9 cellular contexts compared by ENCODE assay signal in genomic region chr5:143399616-143400540, GRCh38. TPM values are rescaled to one million over a fixed set of nuclear protein-coding genes. Genes with fewer than 3 reads are reported as not detected.
A peak's percentile ranks its signal among the peaks of the same experiment; 100 is the strongest.
DNase-seq lines count a peak whose midpoint lies in the region; ATAC-seq and TF ChIP-seq lines count a peak whose summit lies in the region.
"Had no signal": no experiment of that assay in that cellular context is flagged by ENCODE, and none has a peak within 500 bp of the region (broad histone marks: within the 10 kb centered on the region; RNA-seq: fewer than 3 reads in every experiment).

No MANE protein-coding gene starts in this region.

- intact Hi-C loops in heart left ventricle (cut with DNase I), result loop anchor here (5.0 to 10.0 kb wide), 29 partner anchors 53 to 745 kb away; no protein-coding TSS in a partner anchor
- intact Hi-C loops in left ventricle myocardium superior (cut with micrococcal nuclease), result loop anchor here (10.0 kb wide), 4 partner anchors 95 to 425 kb away; no protein-coding TSS in a partner anchor
- intact Hi-C loops in body of pancreas (cut with DNase I), result no loop called here

- TF ChIP-seq POLR2A in heart left ventricle (IDR thresholded peaks at IDR 0.05) (no peak), body of pancreas (IDR thresholded peaks at IDR 0.05) (no peak)

- peaks cover 0 to 15% (median 9%) of the 10 kb centered on the region in 9 donors for H3K36me3 ChIP-seq in heart left ventricle
- H3K36me3 ChIP-seq in lung (ENCODE audit: control insufficient read depth in 2 of 2, insufficient read depth in 2 of 2, low read length in 2 of 2), result no peaks in the 10 kb centered on the region
- no peaks in the 10 kb centered on the region for H3K36me3 ChIP-seq in urinary bladder (ENCODE audit: insufficient read depth)
- H3K36me3 ChIP-seq in body of pancreas (replicated peaks in 1 of 2; ENCODE audit: insufficient read depth in 1 of 2, low read depth in 2 of 2), result no peaks in the 10 kb centered on the region

- WGBS in heart left ventricle, 4 donors, result 13 to 17% (median 15%) methylated on average over 12 of the region's 12 CpGs
- 40 to 58% methylated on average over 12 of the region's 12 CpGs for WGBS in lung, 2 donors
- WGBS in urinary bladder, result 64% methylated on average over 12 of the region's 12 CpGs
- 45 to 48% methylated on average over 12 of the region's 12 CpGs for WGBS in body of pancreas, 2 donors

- peak overlapping the region; percentile 0 to 95 (median 85) for H3K4me3 ChIP-seq in heart left ventricle
- peak overlapping the region; percentile 4 for H3K4me3 ChIP-seq in astrocyte of the cerebellum (ENCODE audit: low read depth, low read length)
- H3K4me3 ChIP-seq in lung, result peak overlapping the region; percentile 18
- peak overlapping the region; percentile 29 for H3K4me3 ChIP-seq in urinary bladder (ENCODE audit: low read depth, low read length)
- H3K4me3 ChIP-seq in body of pancreas, result no peak overlapping the region

- H3K9me3 ChIP-seq in heart left ventricle (no peaks in the 10 kb centered on the region), lung (ENCODE audit: control insufficient read depth in 2 of 2, insufficient read depth in 1 of 2, low read length in 1 of 2) (no peaks in the 10 kb centered on the region), body of pancreas (no peaks in the 10 kb centered on the region)

- DNase-seq in heart left ventricle, result no peak
- no peak for DNase-seq in left ventricle myocardium superior
- DNase-seq in astrocyte of the cerebellum (ENCODE audit: low read depth), result no peak
- DNase-seq in lung (ENCODE audit: low spot score), result no peak
- DNase-seq in body of pancreas, result no peak
- no peak for DNase-seq in NCI-H82 (lab: John Stamatoyannopoulos, UW)
- DNase-seq in NCI-H1092 treated with DMSO at 0.1 percent for 48 hours (lab: John Stamatoyannopoulos, UW), result no peak

- H3K27me3 ChIP-seq in heart left ventricle (no peaks in the 10 kb centered on the region), lung (ENCODE audit: control insufficient read depth, insufficient read depth) (no peaks in the 10 kb centered on the region), body of pancreas (no peaks in the 10 kb centered on the region)

- H3K27ac ChIP-seq in heart left ventricle (peak overlapping the region; percentile 7 to 100 (median 99)), lung (ENCODE audit: low read depth in 1 of 2, low read length in 1 of 2) (peak overlapping the region; percentile 45 to 68), urinary bladder (ENCODE audit: low read depth) (no peak overlapping the region), body of pancreas (no peak overlapping the region)
- H3K27ac ChIP-seq: VCaP had no signal

- in situ Hi-C loops in astrocyte of the cerebellum (cut with HindIII; ENCODE audit: low sequenced_read_pairs), result loop anchor here (25.0 kb wide), 1 partner anchor 488 kb away; no protein-coding TSS in a partner anchor

- H3K4me1 ChIP-seq in heart left ventricle (peaks cover 0 to 73% (median 45%) of the 10 kb centered on the region in 12 donors), lung (ENCODE audit: control insufficient read depth in 2 of 2, insufficient read depth in 2 of 2, low read length in 2 of 2) (peaks cover 0 to 2% of the 10 kb centered on the region in 2 donors), urinary bladder (ENCODE audit: insufficient read depth) (no peaks in the 10 kb centered on the region), body of pancreas (peaks cover 62% of the 10 kb centered on the region)

- TF ChIP-seq CTCF in heart left ventricle (IDR thresholded peaks at IDR 0.05), result no peak
- TF ChIP-seq CTCF in astrocyte of the cerebellum (IDR thresholded peaks at IDR 0.05; ENCODE audit: low read depth, low read length, missing control alignments), result no peak
- no peak for TF ChIP-seq CTCF in lung (IDR thresholded peaks at IDR 0.05; ENCODE audit: control extremely low read depth, extremely low read depth)
- TF ChIP-seq CTCF in body of pancreas (IDR thresholded peaks at IDR 0.05), result no peak

- ATAC-seq in heart left ventricle (no peak), left ventricle myocardium superior (no peak), lung (ENCODE audit: insufficient read depth, low FRiP score) (no peak), body of pancreas (no peak)

RNA-seq across cellular contexts. Expression of gene NR3C1, which starts 3.6 kb away (rescaled TPM):
- total RNA-seq in heart left ventricle (10 to 100 TPM; 29.6 to 73.7 (median 50.6) TPM), left ventricle myocardium superior (53.0 TPM), lung (100 to 1,000 TPM in 1 of 2 donors, 10 to 100 TPM in 1; 70.0 to 103 TPM), urinary bladder (80.2 TPM), body of pancreas (10 to 100 TPM; 18.5 to 25.2 TPM)
- polyA plus RNA-seq in heart left ventricle (10 to 100 TPM; 10.4 to 21.5 TPM), lung (10 to 100 TPM; 21.6 to 26.5 TPM), urinary bladder (29.2 TPM)

Comparison
In these comparisons a context has a peak if more than half of its experiments do, and no peak if none do; other contexts are left out.
1. H3K27ac ChIP-seq: peak in heart left ventricle (12 of 12) and lung (2 of 2); none in urinary bladder (single experiment) and body of pancreas (0 of 4).
2. H3K4me3 ChIP-seq: peak in heart left ventricle (12 of 12), astrocyte of the cerebellum (single experiment), lung (single experiment) and urinary bladder (single experiment); none in body of pancreas (0 of 2).